10 cellular contexts compared by ENCODE assay signal in the genomic region with DNA sequence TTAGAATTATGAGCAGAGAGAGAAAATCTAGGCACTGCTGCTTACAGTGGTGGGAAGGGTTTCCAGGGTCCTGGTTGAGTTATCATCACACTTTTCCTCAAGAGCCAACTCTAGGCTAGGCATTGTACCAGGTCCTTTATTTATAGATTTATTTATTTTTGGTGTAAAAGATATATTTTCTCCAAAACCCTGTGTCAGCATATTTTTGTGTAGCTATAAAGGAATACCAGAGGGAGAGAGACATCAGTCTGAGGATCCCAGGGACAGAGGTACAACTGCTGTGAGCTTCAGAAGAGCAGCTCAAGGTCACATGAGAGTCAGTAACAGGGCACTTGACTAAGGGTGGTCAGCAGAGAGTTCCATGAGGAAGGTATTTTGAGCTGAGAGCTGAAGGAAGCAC.
"Had no signal": no experiment of that assay in that cellular context is flagged by ENCODE, and none has a peak within 500 bp of the region (broad histone marks: within the 10 kb centered on the region; RNA-seq: fewer than 3 reads in every experiment).

No MANE protein-coding gene starts in this region.

- H3K27ac ChIP-seq: GM23248, KMS-11 had no signal

- FAIRE-seq: H54, HTR-8/SVneo had no signal

- H3K4me2 ChIP-seq: KMS-11 had no signal

- DNase-seq: GM23248, GOT3, HFFc6, Kasumi-1, KBM-7 had no signal

- H2AFZ ChIP-seq: GM23248 had no signal

- ATAC-seq: HCT116 had no signal

- H3K4me1 ChIP-seq: HAP-1 had no signal

- H3K4me3 ChIP-seq: GM23248, HAP-1 had no signal

- H3K9ac ChIP-seq: GM23248, KMS-11 had no signal

- H3K36me3 ChIP-seq: HAP-1 had no signal

- H3K9me3 ChIP-seq: HAP-1 had no signal
